ENCODE assay signal across 1 cellular context in the genomic region with DNA sequence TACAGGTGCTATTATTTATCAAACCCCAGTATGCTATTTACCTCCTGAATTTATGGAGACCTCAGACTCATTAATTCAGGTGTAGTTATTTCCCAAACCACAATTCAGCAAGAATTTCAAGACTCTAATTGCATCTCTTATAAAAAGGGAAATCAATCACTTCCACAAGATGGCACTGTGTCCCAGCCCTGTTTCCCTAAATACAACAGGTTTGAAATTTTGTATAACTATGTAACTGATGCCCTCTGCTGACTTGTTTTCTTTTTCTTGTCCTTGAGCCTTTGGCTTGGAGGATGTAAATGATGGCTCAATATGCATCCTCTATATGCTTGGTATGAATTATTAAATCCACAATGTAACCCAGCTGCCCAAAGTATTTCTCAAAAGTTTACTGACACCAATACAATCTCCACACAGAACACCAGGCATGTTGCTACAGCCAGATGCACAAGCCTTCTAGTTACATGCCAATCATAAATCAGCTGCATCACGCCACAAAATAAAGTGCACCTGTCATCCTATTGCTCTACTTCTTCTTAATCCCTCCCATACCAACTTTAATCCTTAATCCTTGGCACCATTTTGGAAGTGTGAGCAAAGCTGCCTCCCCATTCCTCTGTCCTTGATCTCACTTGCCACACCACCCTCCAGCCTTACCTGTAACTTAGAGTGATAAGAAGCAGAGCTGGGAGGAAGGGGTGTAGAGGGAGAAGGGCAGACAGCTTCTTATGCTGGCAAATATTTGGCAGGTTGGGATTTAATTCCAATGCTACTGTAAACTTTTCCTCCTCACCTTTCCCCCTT.
TF ChIP-seq lines count a peak whose summit lies in the region.

No MANE protein-coding gene starts in this region.

TF ChIP-seq in K562, 482 proteins besides CTCF, POLR2A, EP300 and RAD21 (continued from another document):
- TF ChIP-seq RB1 (IDR thresholded peaks at IDR 0.05; ENCODE audit: low read depth) (0 out of 2 replicates have a peak, but pooled peaks have one; percentile 42), MAZ (CRISPR knock-in tag; conservative IDR thresholded peaks at IDR 0.05 in 1 of 2, IDR thresholded peaks at IDR 0.05 in 1 of 2) (no peak), KLF10 (CRISPR knock-in tag; IDR thresholded peaks at IDR 0.05) (no peak), ZNF121 (CRISPR knock-in tag; conservative IDR thresholded peaks at IDR 0.05) (no peak), HDAC1 (IDR thresholded peaks at IDR 0.05) (no peak), CHAMP1 (IDR thresholded peaks at IDR 0.05) (no peak), JUNB (CRISPR knock-in tag; conservative IDR thresholded peaks at IDR 0.05) (no peak), ZNF232 (CRISPR knock-in tag; IDR thresholded peaks at IDR 0.05) (no peak), FOXP4 (CRISPR knock-in tag; IDR thresholded peaks at IDR 0.05; ENCODE audit: borderline replicate concordance) (no peak), PREB (CRISPR knock-in tag; IDR thresholded peaks at IDR 0.05) (no peak), ZNF764 (CRISPR knock-in tag; IDR thresholded peaks at IDR 0.05; ENCODE audit: low read depth) (no peak), NFXL1 (CRISPR knock-in tag; IDR thresholded peaks at IDR 0.05) (no peak), PKNOX1 (IDR thresholded peaks at IDR 0.05) (peak; percentile 43; the same call in 1 of the 2 replicates), ESRRA (IDR thresholded peaks at IDR 0.05; ENCODE audit: borderline replicate concordance, low read depth) (0 out of 2 replicates have a peak, but pooled peaks have one; percentile 21), FOXA3 (CRISPR knock-in tag; conservative IDR thresholded peaks at IDR 0.05 in 1 of 2, IDR thresholded peaks at IDR 0.05 in 1 of 2) (0 out of 4 replicates have a peak, but pooled peaks of 1 of the 2 experiments have one; percentile 16), ZNF436 (CRISPR knock-in tag; IDR thresholded peaks at IDR 0.05) (no peak), KLF6 (CRISPR knock-in tag; IDR thresholded peaks at IDR 0.05; ENCODE audit: borderline replicate concordance) (no peak), SAP30 (IDR thresholded peaks at IDR 0.05; ENCODE audit: borderline replicate concordance, insufficient read depth, low read depth, low read length, poor library complexity, severe bottlenecking) (no peak), RBM15 (IDR thresholded peaks at IDR 0.05; ENCODE audit: insufficient read depth, low read length) (no peak), KHSRP (IDR thresholded peaks at IDR 0.05) (no peak), MEIS2 (IDR thresholded peaks at IDR 0.05; ENCODE audit: partially characterized antibody) (peak; percentile 4), ZNF263 (CRISPR knock-in tag; IDR thresholded peaks at IDR 0.05; ENCODE audit: borderline replicate concordance) (no peak)
- TF ChIP-seq, protein P1, sequence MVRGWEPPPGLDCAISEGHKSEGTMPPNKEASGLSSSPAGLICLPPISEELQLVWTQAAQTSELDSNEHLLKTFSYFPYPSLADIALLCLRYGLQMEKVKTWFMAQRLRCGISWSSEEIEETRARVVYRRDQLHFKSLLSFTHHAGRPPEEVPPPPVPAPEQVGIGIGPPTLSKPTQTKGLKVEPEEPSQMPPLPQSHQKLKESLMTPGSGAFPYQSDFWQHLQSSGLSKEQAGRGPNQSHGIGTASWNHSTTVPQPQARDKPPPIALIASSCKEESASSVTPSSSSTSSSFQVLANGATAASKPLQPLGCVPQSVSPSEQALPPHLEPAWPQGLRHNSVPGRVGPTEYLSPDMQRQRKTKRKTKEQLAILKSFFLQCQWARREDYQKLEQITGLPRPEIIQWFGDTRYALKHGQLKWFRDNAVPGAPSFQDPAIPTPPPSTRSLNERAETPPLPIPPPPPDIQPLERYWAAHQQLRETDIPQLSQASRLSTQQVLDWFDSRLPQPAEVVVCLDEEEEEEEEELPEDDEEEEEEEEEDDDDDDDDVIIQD (CRISPR knock-in tag; IDR thresholded peaks at IDR 0.05), result no peak
- TF ChIP-seq, protein P2, sequence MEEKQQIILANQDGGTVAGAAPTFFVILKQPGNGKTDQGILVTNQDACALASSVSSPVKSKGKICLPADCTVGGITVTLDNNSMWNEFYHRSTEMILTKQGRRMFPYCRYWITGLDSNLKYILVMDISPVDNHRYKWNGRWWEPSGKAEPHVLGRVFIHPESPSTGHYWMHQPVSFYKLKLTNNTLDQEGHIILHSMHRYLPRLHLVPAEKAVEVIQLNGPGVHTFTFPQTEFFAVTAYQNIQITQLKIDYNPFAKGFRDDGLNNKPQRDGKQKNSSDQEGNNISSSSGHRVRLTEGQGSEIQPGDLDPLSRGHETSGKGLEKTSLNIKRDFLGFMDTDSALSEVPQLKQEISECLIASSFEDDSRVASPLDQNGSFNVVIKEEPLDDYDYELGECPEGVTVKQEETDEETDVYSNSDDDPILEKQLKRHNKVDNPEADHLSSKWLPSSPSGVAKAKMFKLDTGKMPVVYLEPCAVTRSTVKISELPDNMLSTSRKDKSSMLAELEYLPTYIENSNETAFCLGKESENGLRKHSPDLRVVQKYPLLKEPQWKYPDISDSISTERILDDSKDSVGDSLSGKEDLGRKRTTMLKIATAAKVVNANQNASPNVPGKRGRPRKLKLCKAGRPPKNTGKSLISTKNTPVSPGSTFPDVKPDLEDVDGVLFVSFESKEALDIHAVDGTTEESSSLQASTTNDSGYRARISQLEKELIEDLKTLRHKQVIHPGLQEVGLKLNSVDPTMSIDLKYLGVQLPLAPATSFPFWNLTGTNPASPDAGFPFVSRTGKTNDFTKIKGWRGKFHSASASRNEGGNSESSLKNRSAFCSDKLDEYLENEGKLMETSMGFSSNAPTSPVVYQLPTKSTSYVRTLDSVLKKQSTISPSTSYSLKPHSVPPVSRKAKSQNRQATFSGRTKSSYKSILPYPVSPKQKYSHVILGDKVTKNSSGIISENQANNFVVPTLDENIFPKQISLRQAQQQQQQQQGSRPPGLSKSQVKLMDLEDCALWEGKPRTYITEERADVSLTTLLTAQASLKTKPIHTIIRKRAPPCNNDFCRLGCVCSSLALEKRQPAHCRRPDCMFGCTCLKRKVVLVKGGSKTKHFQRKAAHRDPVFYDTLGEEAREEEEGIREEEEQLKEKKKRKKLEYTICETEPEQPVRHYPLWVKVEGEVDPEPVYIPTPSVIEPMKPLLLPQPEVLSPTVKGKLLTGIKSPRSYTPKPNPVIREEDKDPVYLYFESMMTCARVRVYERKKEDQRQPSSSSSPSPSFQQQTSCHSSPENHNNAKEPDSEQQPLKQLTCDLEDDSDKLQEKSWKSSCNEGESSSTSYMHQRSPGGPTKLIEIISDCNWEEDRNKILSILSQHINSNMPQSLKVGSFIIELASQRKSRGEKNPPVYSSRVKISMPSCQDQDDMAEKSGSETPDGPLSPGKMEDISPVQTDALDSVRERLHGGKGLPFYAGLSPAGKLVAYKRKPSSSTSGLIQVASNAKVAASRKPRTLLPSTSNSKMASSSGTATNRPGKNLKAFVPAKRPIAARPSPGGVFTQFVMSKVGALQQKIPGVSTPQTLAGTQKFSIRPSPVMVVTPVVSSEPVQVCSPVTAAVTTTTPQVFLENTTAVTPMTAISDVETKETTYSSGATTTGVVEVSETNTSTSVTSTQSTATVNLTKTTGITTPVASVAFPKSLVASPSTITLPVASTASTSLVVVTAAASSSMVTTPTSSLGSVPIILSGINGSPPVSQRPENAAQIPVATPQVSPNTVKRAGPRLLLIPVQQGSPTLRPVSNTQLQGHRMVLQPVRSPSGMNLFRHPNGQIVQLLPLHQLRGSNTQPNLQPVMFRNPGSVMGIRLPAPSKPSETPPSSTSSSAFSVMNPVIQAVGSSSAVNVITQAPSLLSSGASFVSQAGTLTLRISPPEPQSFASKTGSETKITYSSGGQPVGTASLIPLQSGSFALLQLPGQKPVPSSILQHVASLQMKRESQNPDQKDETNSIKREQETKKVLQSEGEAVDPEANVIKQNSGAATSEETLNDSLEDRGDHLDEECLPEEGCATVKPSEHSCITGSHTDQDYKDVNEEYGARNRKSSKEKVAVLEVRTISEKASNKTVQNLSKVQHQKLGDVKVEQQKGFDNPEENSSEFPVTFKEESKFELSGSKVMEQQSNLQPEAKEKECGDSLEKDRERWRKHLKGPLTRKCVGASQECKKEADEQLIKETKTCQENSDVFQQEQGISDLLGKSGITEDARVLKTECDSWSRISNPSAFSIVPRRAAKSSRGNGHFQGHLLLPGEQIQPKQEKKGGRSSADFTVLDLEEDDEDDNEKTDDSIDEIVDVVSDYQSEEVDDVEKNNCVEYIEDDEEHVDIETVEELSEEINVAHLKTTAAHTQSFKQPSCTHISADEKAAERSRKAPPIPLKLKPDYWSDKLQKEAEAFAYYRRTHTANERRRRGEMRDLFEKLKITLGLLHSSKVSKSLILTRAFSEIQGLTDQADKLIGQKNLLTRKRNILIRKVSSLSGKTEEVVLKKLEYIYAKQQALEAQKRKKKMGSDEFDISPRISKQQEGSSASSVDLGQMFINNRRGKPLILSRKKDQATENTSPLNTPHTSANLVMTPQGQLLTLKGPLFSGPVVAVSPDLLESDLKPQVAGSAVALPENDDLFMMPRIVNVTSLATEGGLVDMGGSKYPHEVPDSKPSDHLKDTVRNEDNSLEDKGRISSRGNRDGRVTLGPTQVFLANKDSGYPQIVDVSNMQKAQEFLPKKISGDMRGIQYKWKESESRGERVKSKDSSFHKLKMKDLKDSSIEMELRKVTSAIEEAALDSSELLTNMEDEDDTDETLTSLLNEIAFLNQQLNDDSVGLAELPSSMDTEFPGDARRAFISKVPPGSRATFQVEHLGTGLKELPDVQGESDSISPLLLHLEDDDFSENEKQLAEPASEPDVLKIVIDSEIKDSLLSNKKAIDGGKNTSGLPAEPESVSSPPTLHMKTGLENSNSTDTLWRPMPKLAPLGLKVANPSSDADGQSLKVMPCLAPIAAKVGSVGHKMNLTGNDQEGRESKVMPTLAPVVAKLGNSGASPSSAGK (IDR thresholded peaks at IDR 0.05), result no peak
